ENCODE assay signal across 14 cellular contexts in the genomic region with DNA sequence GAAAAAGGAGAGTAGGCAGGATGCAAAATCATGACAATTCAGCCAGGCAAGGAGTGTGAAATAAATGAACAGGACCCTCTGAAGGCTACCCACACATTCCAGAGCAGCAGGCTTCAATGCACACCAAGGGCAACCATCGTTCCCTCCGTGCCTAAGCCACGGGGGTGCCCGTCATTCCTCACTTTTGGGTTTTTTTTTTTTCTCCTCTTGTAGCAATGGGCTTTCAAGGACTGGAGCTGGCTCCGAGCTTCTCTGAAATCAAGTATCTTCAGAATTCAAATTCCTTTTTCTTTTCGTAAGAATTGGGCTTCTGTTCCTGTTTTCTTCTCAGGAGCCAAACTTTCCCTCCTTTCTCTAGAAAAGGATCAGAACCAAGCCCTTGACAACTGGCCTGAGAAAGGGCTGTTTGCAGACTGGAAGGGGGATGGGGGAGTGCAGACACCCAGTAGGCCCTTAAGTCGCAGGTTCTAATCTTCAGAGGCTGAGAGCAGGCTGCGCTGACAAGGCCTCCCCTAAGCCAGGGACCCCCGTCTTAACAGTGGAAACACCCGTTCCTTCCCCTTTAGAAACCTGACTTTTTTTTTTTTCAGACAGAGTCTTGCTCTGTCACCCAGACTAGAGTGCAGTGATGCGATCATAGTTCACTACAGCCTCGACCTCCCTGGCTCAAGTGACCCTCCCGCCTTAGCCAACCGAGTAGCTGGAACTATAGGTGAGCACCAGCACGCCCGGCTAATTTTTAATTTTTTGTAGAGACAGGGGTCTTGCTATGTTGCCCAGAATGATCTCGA.
DNase-seq lines count a peak whose midpoint lies in the region; ATAC-seq and TF ChIP-seq lines count a peak whose summit lies in the region.
"Had no signal": no experiment of that assay in that cellular context is flagged by ENCODE, and none has a peak within 500 bp of the region (broad histone marks: within the 10 kb centered on the region; RNA-seq: fewer than 3 reads in every experiment).

No MANE protein-coding gene starts in this region.

- DNase-seq in adipocyte (ENCODE audit: low read depth) (no peak), tibial artery (peak in 1 of 2 donors; percentile 60), DMS 273 treated with DMSO at 0.1 percent for 48 hours (lab: John Stamatoyannopoulos, UW) (no peak)
- DNase-seq: activated CD4-positive, alpha-beta T cell treated with anti-CD3 and anti-CD28 coated beads, Interleukin-2, amount 10 ng/mL, durations not matched to agents 7 days and 5 days; COR-L47; foreskin keratinocyte; MG63; NCI-H2107; SW 1271 had no signal

- peaks cover 82% of the 10 kb centered on the region for H3K4me1 Mint-ChIP-seq in dendritic cell treated with granulocyte-macrophage colony-stimulating factor and Interleukin-4, amounts not matched to agents 40 ng/mL and 50 ng/mL, for 4 days (ENCODE audit: low read depth)

- H3K36me3 ChIP-seq in adipocyte (ENCODE audit: control insufficient read depth, insufficient read depth, low read length, severe bottlenecking) (no peaks in the 10 kb centered on the region), muscle layer of duodenum (ENCODE audit: control insufficient read depth in 1 of 2, insufficient read depth in 2 of 2, low read length in 2 of 2) (no peaks in the 10 kb centered on the region), tibial artery (no peaks in the 10 kb centered on the region)
- H3K36me3 ChIP-seq: MG63 had no signal

- H3K9me3 Mint-ChIP-seq in dendritic cell treated with granulocyte-macrophage colony-stimulating factor and Interleukin-4, amounts not matched to agents 40 ng/mL and 50 ng/mL, for 4 days: no peaks in the 10 kb centered on the region
- H3K9me3 Mint-ChIP-seq: activated CD4-positive, alpha-beta T cell treated with anti-CD3 and anti-CD28 coated beads, Interleukin-2, amount 10 ng/mL, durations not matched to agents 7 days and 5 days; stimulated activated effector memory CD8-positive, alpha-beta T cell treated with anti-CD3 and anti-CD28 coated beads, Interleukin-12 subunit alpha, Interleukin-12 subunit beta, amount 100 ng/mL, for 72 hours had no signal

- H3K27ac ChIP-seq in muscle layer of duodenum (ENCODE audit: low read length) (peak overlapping the region; percentile 98), tibial artery (peak overlapping the region; percentile 83 to 96)

- H3K27me3 Mint-ChIP-seq in dendritic cell treated with granulocyte-macrophage colony-stimulating factor and Interleukin-4, amounts not matched to agents 40 ng/mL and 50 ng/mL, for 4 days: no peaks in the 10 kb centered on the region

- H3K4me3 Mint-ChIP-seq in dendritic cell treated with granulocyte-macrophage colony-stimulating factor and Interleukin-4, amounts not matched to agents 40 ng/mL and 50 ng/mL, for 4 days: no peak overlapping the region
- H3K4me3 Mint-ChIP-seq: activated CD4-positive, alpha-beta T cell treated with anti-CD3 and anti-CD28 coated beads, Interleukin-2, amount 10 ng/mL, durations not matched to agents 7 days and 5 days; stimulated activated effector memory CD8-positive, alpha-beta T cell treated with anti-CD3 and anti-CD28 coated beads, Interleukin-12 subunit alpha, Interleukin-12 subunit beta, amount 100 ng/mL, for 72 hours had no signal

- H3K4me3 ChIP-seq in adipocyte (ENCODE audit: low read length): no peak overlapping the region
- H3K4me3 ChIP-seq in muscle layer of duodenum (ENCODE audit: low read depth in 1 of 2, low read length in 2 of 2): peak overlapping the region in 1 of 2 donors; percentile 45
- H3K4me3 ChIP-seq in tibial artery: no peak overlapping the region
- H3K4me3 ChIP-seq: MG63 had no signal

- intact Hi-C loops in dendritic cell treated with granulocyte-macrophage colony-stimulating factor and Interleukin-4, amounts not matched to agents 40 ng/mL and 50 ng/mL, for 4 days (cut with micrococcal nuclease): loop anchor here (5.0 kb wide), 1 partner anchor 44 kb away; no protein-coding TSS in a partner anchor
- intact Hi-C loops in tibial artery (cut with DNase I; ENCODE audit: low total_unique reads): loop anchor here (5.0 kb wide), 1 partner anchor 49 kb away; no protein-coding TSS in a partner anchor

- peak overlapping the region; percentile 92 for H3K27ac Mint-ChIP-seq in dendritic cell treated with granulocyte-macrophage colony-stimulating factor and Interleukin-4, amounts not matched to agents 40 ng/mL and 50 ng/mL, for 4 days
- H3K27ac Mint-ChIP-seq: activated CD4-positive, alpha-beta T cell treated with anti-CD3 and anti-CD28 coated beads, Interleukin-2, amount 10 ng/mL, durations not matched to agents 7 days and 5 days; stimulated activated effector memory CD8-positive, alpha-beta T cell treated with anti-CD3 and anti-CD28 coated beads, Interleukin-12 subunit alpha, Interleukin-12 subunit beta, amount 100 ng/mL, for 72 hours had no signal

- no peaks in the 10 kb centered on the region for H3K36me3 Mint-ChIP-seq in dendritic cell treated with granulocyte-macrophage colony-stimulating factor and Interleukin-4, amounts not matched to agents 40 ng/mL and 50 ng/mL, for 4 days (ENCODE audit: low read depth)

- no peaks in the 10 kb centered on the region for H3K9me3 ChIP-seq in adipocyte (ENCODE audit: control insufficient read depth, low read length)
- H3K9me3 ChIP-seq in muscle layer of duodenum (ENCODE audit: control insufficient read depth in 1 of 2, low read length in 2 of 2): no peaks in the 10 kb centered on the region
- H3K9me3 ChIP-seq in tibial artery: no peaks in the 10 kb centered on the region
- H3K9me3 ChIP-seq: MG63 had no signal

- ATAC-seq in HG03095 (IDR thresholded peaks at IDR 0.05; ENCODE audit: unreplicated experiment) (no peak), HG03108 (IDR thresholded peaks at IDR 0.05; ENCODE audit: unreplicated experiment) (no peak)
- ATAC-seq: foreskin keratinocyte; stimulated activated effector memory CD8-positive, alpha-beta T cell treated with anti-CD3 and anti-CD28 coated beads, Interleukin-12 subunit alpha, Interleukin-12 subunit beta, amount 100 ng/mL, for 72 hours had no signal

- H3K27me3 ChIP-seq in adipocyte (replicated peaks; ENCODE audit: control insufficient read depth, insufficient read depth, low read length): no peaks in the 10 kb centered on the region
- no peaks in the 10 kb centered on the region for H3K27me3 ChIP-seq in muscle layer of duodenum (ENCODE audit: low read depth, low read length)
- no peaks in the 10 kb centered on the region for H3K27me3 ChIP-seq in tibial artery
- H3K27me3 ChIP-seq: foreskin keratinocyte, MG63 had no signal

- H3K9ac ChIP-seq in adipocyte (ENCODE audit: low read length): peak overlapping the region; percentile 77

- H3K4me1 ChIP-seq in adipocyte (ENCODE audit: control insufficient read depth, insufficient read depth, low read length) (peaks cover 78% of the 10 kb centered on the region), muscle layer of duodenum (ENCODE audit: control insufficient read depth in 1 of 2, insufficient read depth in 2 of 2, low read length in 2 of 2) (peaks cover 53 to 60% of the 10 kb centered on the region in 2 donors), tibial artery (peaks cover 6 to 79% (median 50%) of the 10 kb centered on the region in 4 donors)

- no peak for TF ChIP-seq CTCF in tibial artery (IDR thresholded peaks at IDR 0.05)
